Comparison of ENCODE assay signal across 2 cellular contexts in genomic region chr14:98700748-98701147, GRCh38.
TF ChIP-seq lines count a peak whose summit lies in the region.

No MANE protein-coding gene starts in this region.

TF ChIP-seq in IMR-90, 13 proteins besides CTCF, POLR2A, EP300 and RAD21 (continued from another document):
- TF ChIP-seq SMC3 (IDR thresholded peaks at IDR 0.05; ENCODE audit: low read depth, low read length) (no peak), ELK1 (IDR thresholded peaks at IDR 0.05; ENCODE audit: borderline replicate concordance, low read depth, low read length) (no peak), CEBPB (IDR thresholded peaks at IDR 0.05; ENCODE audit: low read depth, low read length) (peak; percentile 58; the same call in 1 of the 2 replicates)

TF ChIP-seq in H1, 55 proteins besides CTCF, POLR2A, EP300 and RAD21 (continued from another document):
- TF ChIP-seq MAX (IDR thresholded peaks at IDR 0.05) (no peak), CEBPB (IDR thresholded peaks at IDR 0.05; ENCODE audit: low read depth, low read length) (peak; percentile 90), GTF2F1 (IDR thresholded peaks at IDR 0.05; ENCODE audit: borderline replicate concordance, low read depth, low read length) (no peak)
